In the genomic region with DNA sequence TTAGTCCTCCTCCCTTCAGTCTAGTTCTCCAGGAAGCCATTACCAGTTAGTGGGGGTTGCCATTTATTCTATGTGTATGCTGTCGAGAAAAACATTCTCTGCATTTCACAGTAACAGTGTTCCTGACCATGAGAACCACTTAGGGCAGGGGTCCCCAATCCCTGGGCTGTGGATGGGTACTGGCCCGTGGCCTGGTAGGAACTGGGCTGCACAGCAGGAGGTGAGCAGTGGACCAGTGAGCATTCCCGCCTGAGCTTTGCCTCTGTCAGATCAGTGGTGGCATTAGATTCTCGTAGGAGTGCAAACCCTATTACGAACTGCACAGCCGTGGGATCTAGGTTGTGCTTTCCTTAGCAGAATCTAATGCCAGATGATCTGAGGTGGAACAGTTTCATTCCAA, we compare ENCODE assay signal across 16 cellular contexts. TPM values are rescaled to one million over a fixed set of nuclear protein-coding genes. Genes with fewer than 3 reads are reported as not detected.
DNase-seq lines count a peak whose midpoint lies in the region; ATAC-seq and FAIRE-seq lines count a peak whose summit lies in the region.
"Had no signal": no experiment of that assay in that cellular context is flagged by ENCODE, and none has a peak within 500 bp of the region (broad histone marks: within the 10 kb centered on the region; RNA-seq: fewer than 3 reads in every experiment).

No MANE protein-coding gene starts in this region.

- H3K27ac Mint-ChIP-seq in activated T-cell treated with anti-CD3 and anti-CD28 coated beads, Interleukin-2, amount 50 U/mL, for 72 hours, result peak overlapping the region; percentile 39
- peak overlapping the region; percentile 64 for H3K27ac Mint-ChIP-seq in activated naive CD8-positive, alpha-beta T cell treated with anti-CD3 and anti-CD28 coated beads, Interleukin-2, amount 10 ng/mL, durations not matched to agents 7 days and 5 days

- DNase-seq in activated T-cell treated with anti-CD3 and anti-CD28 coated beads, Interleukin-2, amount 50 U/mL, for 72 hours, result no peak
- no peak for DNase-seq in activated T-cell treated with anti-CD3 and anti-CD28 coated beads for 4 hours
- no peak for DNase-seq in GM19239 (ENCODE audit: insufficient read length, low spot score)
- no peak for DNase-seq in activated naive CD8-positive, alpha-beta T cell treated with anti-CD3 and anti-CD28 coated beads, Interleukin-2, amount 10 ng/mL, durations not matched to agents 7 days and 5 days
- no peak for DNase-seq in neuronal stem cell (ENCODE audit: low spot score)
- DNase-seq in pons (ENCODE audit: low spot score), result no peak
- DNase-seq in C1 segment of cervical spinal cord (lab: John Stamatoyannopoulos, UW), result no peak
- DNase-seq: activated CD4-positive, alpha-beta T cell treated with anti-CD3 and anti-CD28 coated beads for 1 hour; left ventricle myocardium inferior; NCI-H2081; NCI-H526 treated with DMSO at 0.1 percent for 48 hours; SIG-M5; T1000 had no signal

- H3K4ac ChIP-seq in neuronal stem cell (ENCODE audit: low read length), result no peak overlapping the region

- peak overlapping the region in 1 of 2 donors; percentile 64 for H3K4me3 Mint-ChIP-seq in activated T-cell treated with anti-CD3 and anti-CD28 coated beads, Interleukin-2, amount 50 U/mL, for 72 hours
- H3K4me3 Mint-ChIP-seq in activated naive CD8-positive, alpha-beta T cell treated with anti-CD3 and anti-CD28 coated beads, Interleukin-2, amount 10 ng/mL, durations not matched to agents 7 days and 5 days, result peak overlapping the region; percentile 56

- no peak overlapping the region for H3K14ac ChIP-seq in neuronal stem cell (ENCODE audit: low read length)

- H3K36me3 Mint-ChIP-seq in activated T-cell treated with anti-CD3 and anti-CD28 coated beads, Interleukin-2, amount 50 U/mL, for 72 hours (ENCODE audit: insufficient read depth in 2 of 2), result peaks cover 6 to 32% of the 10 kb centered on the region in 2 donors
- peaks cover 69% of the 10 kb centered on the region for H3K36me3 Mint-ChIP-seq in activated naive CD8-positive, alpha-beta T cell treated with anti-CD3 and anti-CD28 coated beads, Interleukin-2, amount 10 ng/mL, durations not matched to agents 7 days and 5 days

- H3K9ac ChIP-seq in neuronal stem cell (ENCODE audit: low read depth, low read length, poor library complexity), result no peak overlapping the region

- no peak overlapping the region for H3K4me3 ChIP-seq in neuronal stem cell (ENCODE audit: low read length in 2 of 2)
- H3K4me3 ChIP-seq: left ventricle myocardium inferior, pancreas had no signal

- no peaks in the 10 kb centered on the region for H3K27me3 Mint-ChIP-seq in activated T-cell treated with anti-CD3 and anti-CD28 coated beads, Interleukin-2, amount 50 U/mL, for 72 hours (ENCODE audit: low read depth)
- H3K27me3 Mint-ChIP-seq in activated naive CD8-positive, alpha-beta T cell treated with anti-CD3 and anti-CD28 coated beads, Interleukin-2, amount 10 ng/mL, durations not matched to agents 7 days and 5 days, result no peaks in the 10 kb centered on the region

- peak overlapping the region; percentile 19 for H4K8ac ChIP-seq in neuronal stem cell (ENCODE audit: low read depth, low read length)

- no CpG with 5 or more reads among the region's 6 CpGs for WGBS in neuronal stem cell (ENCODE audit: extremely low coverage in 2 of 2, insufficient read length in 2 of 2, insufficient replicate concordance in 1 of 2), 2 donors

- no peak for ATAC-seq in activated T-cell treated with anti-CD3 and anti-CD28 coated beads, Interleukin-2, amount 50 U/mL, for 72 hours (replicated peaks in 1 of 2)
- ATAC-seq in activated naive CD8-positive, alpha-beta T cell treated with anti-CD3 and anti-CD28 coated beads, Interleukin-2, amount 10 ng/mL, durations not matched to agents 7 days and 5 days (ENCODE audit: low read depth), result no peak
- ATAC-seq in GM18502 (IDR thresholded peaks at IDR 0.05; ENCODE audit: poor library complexity, unreplicated experiment), result no peak
- ATAC-seq: pancreas had no signal

- no peak overlapping the region for H2BK120ac ChIP-seq in neuronal stem cell (ENCODE audit: low read depth, low read length)

- H3K36me3 ChIP-seq in neuronal stem cell (replicated peaks in 1 of 2; ENCODE audit: control insufficient read depth in 2 of 2, insufficient read depth in 2 of 2, low read length in 2 of 2), result no peaks in the 10 kb centered on the region
- H3K36me3 ChIP-seq: left ventricle myocardium inferior, pancreas had no signal

- POLR2A ChIA-PET in activated naive CD8-positive, alpha-beta T cell treated with anti-CD3 and anti-CD28 coated beads, Interleukin-2, amount 10 ng/mL, durations not matched to agents 7 days and 5 days (lab: Charles Lee), result interaction anchor here (1.1 to 1.3 kb wide), 2 partner anchors 16 kb away, joined by 3 read pairs; a partner anchor contains a TSS

- H3K9me3 Mint-ChIP-seq in activated T-cell treated with anti-CD3 and anti-CD28 coated beads, Interleukin-2, amount 50 U/mL, for 72 hours, result no peaks in the 10 kb centered on the region
- no peaks in the 10 kb centered on the region for H3K9me3 Mint-ChIP-seq in activated naive CD8-positive, alpha-beta T cell treated with anti-CD3 and anti-CD28 coated beads, Interleukin-2, amount 10 ng/mL, durations not matched to agents 7 days and 5 days

- H4K91ac ChIP-seq in neuronal stem cell (ENCODE audit: low read depth, low read length, poor library complexity), result no peak overlapping the region

- H3K18ac ChIP-seq in neuronal stem cell (ENCODE audit: low read length), result no peak overlapping the region

- no peak overlapping the region for H2BK12ac ChIP-seq in neuronal stem cell (ENCODE audit: low read length)

- no peak overlapping the region for H3K4me2 ChIP-seq in neuronal stem cell (ENCODE audit: insufficient read depth, low read length, poor library complexity, severe bottlenecking)

- H2BK15ac ChIP-seq in neuronal stem cell (ENCODE audit: low read length), result no peak overlapping the region

- H3K27ac ChIP-seq in neuronal stem cell (replicated peaks; ENCODE audit: low read length), result no peak overlapping the region
- H3K27ac ChIP-seq: left ventricle myocardium inferior, pancreas had no signal

- H3K4me1 Mint-ChIP-seq in activated T-cell treated with anti-CD3 and anti-CD28 coated beads, Interleukin-2, amount 50 U/mL, for 72 hours (ENCODE audit: low read depth), result peaks cover 69% of the 10 kb centered on the region
- H3K4me1 Mint-ChIP-seq in activated naive CD8-positive, alpha-beta T cell treated with anti-CD3 and anti-CD28 coated beads, Interleukin-2, amount 10 ng/mL, durations not matched to agents 7 days and 5 days, result peaks cover 55% of the 10 kb centered on the region

- no peak overlapping the region for H2AK5ac ChIP-seq in neuronal stem cell (ENCODE audit: low read depth, low read length)

- no peaks in the 10 kb centered on the region for H3K79me1 ChIP-seq in neuronal stem cell (ENCODE audit: low read depth, low read length)

- peak; percentile 64 for FAIRE-seq in GM19239 (lab: Jason Lieb, UNC)
- FAIRE-seq: G401.6, pancreas had no signal

- no peaks in the 10 kb centered on the region for H3K27me3 ChIP-seq in neuronal stem cell (ENCODE audit: control insufficient read depth in 3 of 3, insufficient read depth in 3 of 3, low read depth in 1 of 3, low read length in 3 of 3)
- H3K27me3 ChIP-seq: pancreas had no signal

- no peak overlapping the region for H2BK5ac ChIP-seq in neuronal stem cell (ENCODE audit: low read length)

- H2AFZ ChIP-seq in neuronal stem cell (ENCODE audit: low read length), result no peak overlapping the region

- no peaks in the 10 kb centered on the region for H3K9me3 ChIP-seq in neuronal stem cell (replicated peaks in 1 of 2; ENCODE audit: control insufficient read depth in 2 of 2, insufficient read depth in 1 of 2, low read depth in 1 of 2, low read length in 2 of 2)
- H3K9me3 ChIP-seq: left ventricle myocardium inferior, pancreas had no signal

- no peak overlapping the region for H3K23ac ChIP-seq in neuronal stem cell (ENCODE audit: low read depth, low read length, poor library complexity)

- peaks cover 0 to 2% of the 10 kb centered on the region in 2 donors for H3K4me1 ChIP-seq in neuronal stem cell (ENCODE audit: control insufficient read depth in 2 of 2, insufficient read depth in 1 of 2, low read depth in 1 of 2, low read length in 2 of 2)
- H3K4me1 ChIP-seq: pancreas had no signal

RNA-seq across cellular contexts. Expression of a gene that starts 15.8 kb away (rescaled TPM):
- 10 to 100 TPM; 47.3 to 47.5 TPM for total RNA-seq in activated T-cell treated with anti-CD3 and anti-CD28 coated beads, Interleukin-2, amount 50 U/mL, for 72 hours
- 100 to 1,000 TPM; 216 to 227 TPM for total RNA-seq in activated naive CD8-positive, alpha-beta T cell treated with anti-CD3 and anti-CD28 coated beads, Interleukin-2, amount 10 ng/mL, durations not matched to agents 7 days and 5 days
- polyA plus RNA-seq in neuronal stem cell (2013, experiment 1 of 2), result 1.5 TPM
- 1.6 TPM for polyA plus RNA-seq in neuronal stem cell (2013, experiment 2 of 2)

Comparison
In these comparisons a context has a peak if more than half of its experiments do, and no peak if none do; other contexts are left out.
1. RNA of a gene that starts 15.8 kb away (total RNA-seq): 216 to 227 TPM in activated naive CD8-positive, alpha-beta T cell treated with anti-CD3 and anti-CD28 coated beads, Interleukin-2, amount 10 ng/mL, durations not matched to agents 7 days and 5 days; 47.3 to 47.5 TPM in activated T-cell treated with anti-CD3 and anti-CD28 coated beads, Interleukin-2, amount 50 U/mL, for 72 hours; every median in the first group is over 4 times any median in the second.